Comparison of ENCODE assay signal across 23 cellular contexts in genomic region chr1:218925777-218926176, GRCh38.
"Had no signal": no experiment of that assay in that cellular context is flagged by ENCODE, and none has a peak within 500 bp of the region (broad histone marks: within the 10 kb centered on the region; RNA-seq: fewer than 3 reads in every experiment).

No MANE protein-coding gene starts in this region.

- DNase-seq: activated CD4-positive, alpha-beta memory T cell treated with anti-CD3 and anti-CD28 coated beads, Interleukin-2, amount 10 ng/mL, durations not matched to agents 7 days and 5 days; activated CD4-positive, alpha-beta T cell treated with anti-CD3 and anti-CD28 coated beads, Interleukin-2, amount 50 U/mL, for 1 hour; activated CD4-positive, CD25-positive, alpha-beta regulatory T cell; activated naive CD4-positive, alpha-beta T cell treated with anti-CD3 and anti-CD28 coated beads, Interleukin-2, amount 50 U/mL, for 16 hours; activated T-cell treated with anti-CD3 and anti-CD28 coated beads for 4 hours; activated T-cell treated with anti-CD3 and anti-CD28 coated beads, Interleukin-2, amount 50 U/mL, for 48 hours; aorta; central memory CD4-positive, alpha-beta T cell; Kasumi-1; KBM-7; NCI-H1105 treated with DMSO at 0.1 percent for 48 hours; NCI-H1436 treated with DMSO at 0.1 percent for 48 hours; NCI-H187; NCI-H2081; NCI-H510A treated with DMSO at 0.1 percent for 48 hours; NCI-H748 treated with DMSO at 0.1 percent for 48 hours; NK-92 treated with Interleukin-12 subunit alpha and Interleukin-12 subunit beta, amount 100 ng/mL, for 24 hours; PC-3; SHP77 treated with DMSO at 0.1 percent for 48 hours; T-helper 17 cell; T-helper 9 cell had no signal

- H3K27me3 Mint-ChIP-seq: activated CD4-positive, alpha-beta memory T cell treated with anti-CD3 and anti-CD28 coated beads, Interleukin-2, amount 10 ng/mL, durations not matched to agents 7 days and 5 days; T-helper 17 cell had no signal

- ATAC-seq: PC-3, T-helper 17 cell had no signal

- FAIRE-seq: bronchial epithelial cell had no signal

- H3K4me3 Mint-ChIP-seq: activated CD4-positive, alpha-beta memory T cell treated with anti-CD3 and anti-CD28 coated beads, Interleukin-2, amount 10 ng/mL, durations not matched to agents 7 days and 5 days; T-helper 17 cell had no signal

- H3K9me3 Mint-ChIP-seq: activated CD4-positive, alpha-beta memory T cell treated with anti-CD3 and anti-CD28 coated beads, Interleukin-2, amount 10 ng/mL, durations not matched to agents 7 days and 5 days; activated T-helper 2 cell treated with anti-CD3 and anti-CD28 coated beads, Interferon-gamma antibody, Interleukin-2, Interleukin-4, amounts not matched to agents 10 μg/mL and 5 μg/mL and 100 μg/mL, durations not matched to agents 14 hours and 24 hours and 36 hours had no signal

- H3K4me1 Mint-ChIP-seq: activated CD4-positive, alpha-beta memory T cell treated with anti-CD3 and anti-CD28 coated beads, Interleukin-2, amount 10 ng/mL, durations not matched to agents 7 days and 5 days; T-helper 17 cell had no signal

- H3K27ac Mint-ChIP-seq: activated CD4-positive, alpha-beta memory T cell treated with anti-CD3 and anti-CD28 coated beads, Interleukin-2, amount 10 ng/mL, durations not matched to agents 7 days and 5 days; activated T-helper 2 cell treated with anti-CD3 and anti-CD28 coated beads, Interferon-gamma antibody, Interleukin-2, Interleukin-4, amounts not matched to agents 10 μg/mL and 5 μg/mL and 100 μg/mL, durations not matched to agents 14 hours and 24 hours and 36 hours; T-helper 17 cell had no signal
